In genomic region chr15:75371486-75371885, GRCh38 we compare ENCODE assay signal across 22 cellular contexts. TPM values are rescaled to one million over a fixed set of nuclear protein-coding genes. Genes with fewer than 3 reads are reported as not detected.
DNase-seq lines count a peak whose midpoint lies in the region; ATAC-seq lines count a peak whose summit lies in the region.
"Had no signal": no experiment of that assay in that cellular context is flagged by ENCODE, and none has a peak within 500 bp of the region (broad histone marks: within the 10 kb centered on the region; RNA-seq: fewer than 3 reads in every experiment).

No MANE protein-coding gene starts in this region.

- DNase-seq in activated CD4-positive, alpha-beta memory T cell treated with anti-CD3 and anti-CD28 coated beads, Interleukin-2, amount 10 ng/mL, durations not matched to agents 7 days and 5 days, result peak; percentile 9
- no peak for DNase-seq in activated CD4-positive, alpha-beta memory T cell treated with anti-CD3 and anti-CD28 coated beads for 36 hours
- no peak for DNase-seq in activated naive CD8-positive, alpha-beta T cell treated with anti-CD3 and anti-CD28 coated beads for 36 hours
- DNase-seq in epithelial cell of prostate (ENCODE audit: low read depth, low spot score), result peak; percentile 16
- no peak for DNase-seq in stimulated activated naive B cell treated with anti-CD40 and anti-IgM and Interleukin-4, amounts not matched to agents 10 μg/mL and 1 μg/mL and 100 μg/mL, for 72 hours
- no peak for DNase-seq in DMS53 treated with DMSO at 0.1 percent for 48 hours (lab: John Stamatoyannopoulos, UW; ENCODE audit: unreplicated experiment)
- DNase-seq in ecto neural progenitor cell (ENCODE audit: low spot score), result no peak
- DNase-seq: ACHN; Caco-2; CD4-positive, alpha-beta T cell; H7; HFFc6; Kasumi-1; NCI-H1694; NCI-H2081; NCI-H2171; NCI-H345; NCI-H524; NCI-H774; NK-92 treated with Interleukin-12 subunit alpha and Interleukin-12 subunit beta, amount 100 ng/mL, for 24 hours had no signal

- no peaks in the 10 kb centered on the region for H3K9me3 Mint-ChIP-seq in activated CD4-positive, alpha-beta memory T cell treated with anti-CD3 and anti-CD28 coated beads, Interleukin-2, amount 10 ng/mL, durations not matched to agents 7 days and 5 days
- no peaks in the 10 kb centered on the region for H3K9me3 Mint-ChIP-seq in activated CD4-positive, alpha-beta memory T cell treated with anti-CD3 and anti-CD28 coated beads for 36 hours
- no peaks in the 10 kb centered on the region for H3K9me3 Mint-ChIP-seq in activated naive CD8-positive, alpha-beta T cell (ENCODE audit: low read depth)
- H3K9me3 Mint-ChIP-seq in activated naive CD8-positive, alpha-beta T cell treated with anti-CD3 and anti-CD28 coated beads for 36 hours, result no peaks in the 10 kb centered on the region
- H3K9me3 Mint-ChIP-seq in stimulated activated naive B cell treated with anti-CD40 and anti-IgM and Interleukin-4, amounts not matched to agents 10 μg/mL and 1 μg/mL and 100 μg/mL, for 72 hours, result no peaks in the 10 kb centered on the region
- H3K9me3 Mint-ChIP-seq: CD4-positive, alpha-beta T cell; HFFc6 had no signal

- intact Hi-C loops in activated CD4-positive, alpha-beta memory T cell treated with anti-CD3 and anti-CD28 coated beads for 36 hours (cut with micrococcal nuclease), result no loop called here

- peaks cover 41% of the 10 kb centered on the region for H3K4me1 Mint-ChIP-seq in activated CD4-positive, alpha-beta memory T cell treated with anti-CD3 and anti-CD28 coated beads, Interleukin-2, amount 10 ng/mL, durations not matched to agents 7 days and 5 days
- H3K4me1 Mint-ChIP-seq in activated CD4-positive, alpha-beta memory T cell treated with anti-CD3 and anti-CD28 coated beads for 36 hours (ENCODE audit: low read depth), result peaks cover 23% of the 10 kb centered on the region
- peaks cover 26% of the 10 kb centered on the region for H3K4me1 Mint-ChIP-seq in activated naive CD8-positive, alpha-beta T cell (ENCODE audit: low read depth)
- H3K4me1 Mint-ChIP-seq in activated naive CD8-positive, alpha-beta T cell treated with anti-CD3 and anti-CD28 coated beads for 36 hours, result peaks cover 21% of the 10 kb centered on the region
- H3K4me1 Mint-ChIP-seq in stimulated activated naive B cell treated with anti-CD40 and anti-IgM and Interleukin-4, amounts not matched to agents 10 μg/mL and 1 μg/mL and 100 μg/mL, for 72 hours, result peaks cover 24 to 33% of the 10 kb centered on the region in 2 donors

- peaks cover 66% of the 10 kb centered on the region for H3K36me3 Mint-ChIP-seq in activated CD4-positive, alpha-beta memory T cell treated with anti-CD3 and anti-CD28 coated beads, Interleukin-2, amount 10 ng/mL, durations not matched to agents 7 days and 5 days (ENCODE audit: low read depth)
- peaks cover 39% of the 10 kb centered on the region for H3K36me3 Mint-ChIP-seq in activated CD4-positive, alpha-beta memory T cell treated with anti-CD3 and anti-CD28 coated beads for 36 hours
- H3K36me3 Mint-ChIP-seq in activated naive CD8-positive, alpha-beta T cell, result no peaks in the 10 kb centered on the region
- peaks cover 36% of the 10 kb centered on the region for H3K36me3 Mint-ChIP-seq in activated naive CD8-positive, alpha-beta T cell treated with anti-CD3 and anti-CD28 coated beads for 36 hours
- H3K36me3 Mint-ChIP-seq in stimulated activated naive B cell treated with anti-CD40 and anti-IgM and Interleukin-4, amounts not matched to agents 10 μg/mL and 1 μg/mL and 100 μg/mL, for 72 hours, result peaks cover 42 to 59% of the 10 kb centered on the region in 2 donors

- ATAC-seq in stimulated activated naive B cell treated with anti-CD40 and anti-IgM and Interleukin-4, amounts not matched to agents 10 μg/mL and 1 μg/mL and 100 μg/mL, for 72 hours (replicated peaks), result no peak

- CTCF ChIA-PET in activated CD4-positive, alpha-beta memory T cell treated with anti-CD3 and anti-CD28 coated beads, Interleukin-2, amount 10 ng/mL, durations not matched to agents 7 days and 5 days (lab: Charles Lee), result interaction anchor here (0.7 to 1.9 kb wide), 2 partner anchors 136 to 270 kb away, joined by 3 to 6 read pairs; no protein-coding TSS in a partner anchor
- CTCF ChIA-PET in activated CD4-positive, alpha-beta memory T cell treated with anti-CD3 and anti-CD28 coated beads for 36 hours (lab: Charles Lee), result no interaction called here

- no peak overlapping the region for H3K27ac Mint-ChIP-seq in activated CD4-positive, alpha-beta memory T cell treated with anti-CD3 and anti-CD28 coated beads, Interleukin-2, amount 10 ng/mL, durations not matched to agents 7 days and 5 days
- H3K27ac Mint-ChIP-seq in activated CD4-positive, alpha-beta memory T cell treated with anti-CD3 and anti-CD28 coated beads for 36 hours, result no peak overlapping the region
- H3K27ac Mint-ChIP-seq in activated naive CD8-positive, alpha-beta T cell, result peak overlapping the region; percentile 64
- no peak overlapping the region for H3K27ac Mint-ChIP-seq in activated naive CD8-positive, alpha-beta T cell treated with anti-CD3 and anti-CD28 coated beads for 36 hours
- peak overlapping the region; percentile 42 for H3K27ac Mint-ChIP-seq in stimulated activated naive B cell treated with anti-CD40 and anti-IgM and Interleukin-4, amounts not matched to agents 10 μg/mL and 1 μg/mL and 100 μg/mL, for 72 hours
- H3K27ac Mint-ChIP-seq: CD4-positive, alpha-beta T cell; HFFc6 had no signal

- H3K27me3 Mint-ChIP-seq in activated CD4-positive, alpha-beta memory T cell treated with anti-CD3 and anti-CD28 coated beads, Interleukin-2, amount 10 ng/mL, durations not matched to agents 7 days and 5 days, result no peaks in the 10 kb centered on the region
- no peaks in the 10 kb centered on the region for H3K27me3 Mint-ChIP-seq in activated CD4-positive, alpha-beta memory T cell treated with anti-CD3 and anti-CD28 coated beads for 36 hours
- H3K27me3 Mint-ChIP-seq in activated naive CD8-positive, alpha-beta T cell, result no peaks in the 10 kb centered on the region
- no peaks in the 10 kb centered on the region for H3K27me3 Mint-ChIP-seq in activated naive CD8-positive, alpha-beta T cell treated with anti-CD3 and anti-CD28 coated beads for 36 hours
- no peaks in the 10 kb centered on the region for H3K27me3 Mint-ChIP-seq in stimulated activated naive B cell treated with anti-CD40 and anti-IgM and Interleukin-4, amounts not matched to agents 10 μg/mL and 1 μg/mL and 100 μg/mL, for 72 hours
- H3K27me3 Mint-ChIP-seq: CD4-positive, alpha-beta T cell had no signal

- POLR2A ChIA-PET in activated CD4-positive, alpha-beta memory T cell treated with anti-CD3 and anti-CD28 coated beads, Interleukin-2, amount 10 ng/mL, durations not matched to agents 7 days and 5 days (lab: Charles Lee), result interaction anchor here (0.7 to 7.3 kb wide), 4 partner anchors 14 to 268 kb away, joined by 3 to 174 read pairs (median 3); partner anchors contain the start of genes IMP3, SIN3A and SNUPN
- POLR2A ChIA-PET in activated CD4-positive, alpha-beta memory T cell treated with anti-CD3 and anti-CD28 coated beads for 36 hours (lab: Charles Lee), result no interaction called here

- H3K4me3 Mint-ChIP-seq in activated CD4-positive, alpha-beta memory T cell treated with anti-CD3 and anti-CD28 coated beads, Interleukin-2, amount 10 ng/mL, durations not matched to agents 7 days and 5 days, result no peak overlapping the region
- H3K4me3 Mint-ChIP-seq in activated CD4-positive, alpha-beta memory T cell treated with anti-CD3 and anti-CD28 coated beads for 36 hours, result no peak overlapping the region
- no peak overlapping the region for H3K4me3 Mint-ChIP-seq in activated naive CD8-positive, alpha-beta T cell
- H3K4me3 Mint-ChIP-seq in activated naive CD8-positive, alpha-beta T cell treated with anti-CD3 and anti-CD28 coated beads for 36 hours, result no peak overlapping the region
- H3K4me3 Mint-ChIP-seq in stimulated activated naive B cell treated with anti-CD40 and anti-IgM and Interleukin-4, amounts not matched to agents 10 μg/mL and 1 μg/mL and 100 μg/mL, for 72 hours, result no peak overlapping the region
- H3K4me3 Mint-ChIP-seq: CD4-positive, alpha-beta T cell; HFFc6 had no signal

- peak overlapping the region; percentile 65 for H3K27ac ChIP-seq in epithelial cell of prostate
- H3K27ac ChIP-seq: BLaER1 had no signal

RNA-seq across cellular contexts. Expression of gene MAN2C1, which starts 3.1 kb away (rescaled TPM):
- 100 to 1,000 TPM; 174 to 196 TPM for total RNA-seq in activated CD4-positive, alpha-beta memory T cell treated with anti-CD3 and anti-CD28 coated beads, Interleukin-2, amount 10 ng/mL, durations not matched to agents 7 days and 5 days
- total RNA-seq in activated CD4-positive, alpha-beta memory T cell treated with anti-CD3 and anti-CD28 coated beads for 36 hours, result 100 to 1,000 TPM; 177 to 192 TPM
- total RNA-seq in activated naive CD8-positive, alpha-beta T cell treated with anti-CD3 and anti-CD28 coated beads for 36 hours, result 100 to 1,000 TPM; 123 to 135 TPM

RNA-seq across cellular contexts. Expression of gene NEIL1, which starts 24.6 kb away (rescaled TPM):
- 1 to 10 TPM; 6.9 to 7.0 TPM for total RNA-seq in activated CD4-positive, alpha-beta memory T cell treated with anti-CD3 and anti-CD28 coated beads, Interleukin-2, amount 10 ng/mL, durations not matched to agents 7 days and 5 days
- 10 to 100 TPM in 1 of 2 experiments, 1 to 10 TPM in 1; 9.8 to 10.1 TPM for total RNA-seq in activated CD4-positive, alpha-beta memory T cell treated with anti-CD3 and anti-CD28 coated beads for 36 hours
- total RNA-seq in activated naive CD8-positive, alpha-beta T cell treated with anti-CD3 and anti-CD28 coated beads for 36 hours, result 1 to 10 TPM; 5.4 to 7.3 TPM

RNA-seq across cellular contexts. Expression of gene COMMD4, which starts 35.6 kb away (rescaled TPM):
- 10 to 100 TPM; 87.8 to 91.0 TPM for total RNA-seq in activated CD4-positive, alpha-beta memory T cell treated with anti-CD3 and anti-CD28 coated beads, Interleukin-2, amount 10 ng/mL, durations not matched to agents 7 days and 5 days
- 10 to 100 TPM; 83.3 to 87.8 TPM for total RNA-seq in activated CD4-positive, alpha-beta memory T cell treated with anti-CD3 and anti-CD28 coated beads for 36 hours
- 10 to 100 TPM; 92.7 to 97.4 TPM for total RNA-seq in activated naive CD8-positive, alpha-beta T cell treated with anti-CD3 and anti-CD28 coated beads for 36 hours

Comparison
In these comparisons a context has a peak if more than half of its experiments do, and no peak if none do; other contexts are left out.
1. DNase-seq: peak in activated CD4-positive, alpha-beta memory T cell treated with anti-CD3 and anti-CD28 coated beads, Interleukin-2, amount 10 ng/mL, durations not matched to agents 7 days and 5 days (single experiment) and epithelial cell of prostate (single experiment); none in activated CD4-positive, alpha-beta memory T cell treated with anti-CD3 and anti-CD28 coated beads for 36 hours (single experiment), activated naive CD8-positive, alpha-beta T cell treated with anti-CD3 and anti-CD28 coated beads for 36 hours (single experiment), stimulated activated naive B cell treated with anti-CD40 and anti-IgM and Interleukin-4, amounts not matched to agents 10 μg/mL and 1 μg/mL and 100 μg/mL, for 72 hours (single experiment), DMS53 treated with DMSO at 0.1 percent for 48 hours (single experiment) and ecto neural progenitor cell (single experiment).
2. H3K27ac Mint-ChIP-seq: peak in activated naive CD8-positive, alpha-beta T cell (single experiment) and stimulated activated naive B cell treated with anti-CD40 and anti-IgM and Interleukin-4, amounts not matched to agents 10 μg/mL and 1 μg/mL and 100 μg/mL, for 72 hours (single experiment); none in activated CD4-positive, alpha-beta memory T cell treated with anti-CD3 and anti-CD28 coated beads, Interleukin-2, amount 10 ng/mL, durations not matched to agents 7 days and 5 days (single experiment), activated CD4-positive, alpha-beta memory T cell treated with anti-CD3 and anti-CD28 coated beads for 36 hours (single experiment) and activated naive CD8-positive, alpha-beta T cell treated with anti-CD3 and anti-CD28 coated beads for 36 hours (single experiment).